Comparison of ENCODE assay signal across 8 cellular contexts in genomic region chr2:144198116-144198515, GRCh38.
DNase-seq lines count a peak whose midpoint lies in the region; ATAC-seq lines count a peak whose summit lies in the region.

No MANE protein-coding gene starts in this region.

- in situ Hi-C loops in ACHN (cut with HindIII; ENCODE audit: low pct_ligation_motif_present, low pct_unique_long_range_greater_than_20kb, low sequenced_read_pairs) = no loop called here

- ATAC-seq in GM21423 (IDR thresholded peaks at IDR 0.05; ENCODE audit: unreplicated experiment) = no peak

- DNase-seq in ACHN = peak; percentile 37
- DNase-seq in HCEC 1CT = peak; percentile 68
- DNase-seq in SW480 (ENCODE audit: low spot score) = peak; percentile 16
- DNase-seq in foreskin melanocyte = peak; percentile 35
- no peak for DNase-seq in C1 segment of cervical spinal cord (lab: John Stamatoyannopoulos, UW)
- no peak for DNase-seq in NK-92 (lab: John Stamatoyannopoulos, UW; ENCODE audit: unreplicated experiment)
- DNase-seq in D341Med (ENCODE audit: low spot score) = no peak

Comparison
In these comparisons a context has a peak if more than half of its experiments do, and no peak if none do; other contexts are left out.
1. DNase-seq: peak in ACHN (single experiment), HCEC 1CT (single experiment), SW480 (single experiment) and foreskin melanocyte (single experiment); none in C1 segment of cervical spinal cord (0 of 14), NK-92 (single experiment) and D341Med (single experiment).